In the genomic region with DNA sequence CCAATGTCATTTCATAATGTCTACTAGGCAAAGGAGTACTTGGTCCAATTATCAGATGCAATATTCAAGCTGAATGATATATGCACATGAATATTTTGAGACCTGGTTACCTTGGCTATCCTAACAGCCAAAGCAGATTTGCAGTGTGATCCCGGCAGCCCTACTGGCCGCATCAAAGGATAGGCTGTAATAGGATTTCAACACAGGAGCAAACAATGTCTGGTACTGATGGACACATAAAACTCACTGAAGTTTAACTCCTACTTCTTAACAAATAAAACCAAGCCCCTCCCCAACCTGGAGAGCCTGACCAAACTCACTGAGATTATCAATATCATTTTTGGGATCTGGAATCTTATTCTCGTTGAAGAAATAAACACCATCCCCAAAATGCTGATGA, we compare ENCODE assay signal across 18 cellular contexts.
A peak's percentile ranks its signal among the peaks of the same experiment; 100 is the strongest.
DNase-seq lines count a peak whose midpoint lies in the region; ATAC-seq and TF ChIP-seq lines count a peak whose summit lies in the region.
"Had no signal": no experiment of that assay in that cellular context is flagged by ENCODE, and none has a peak within 500 bp of the region (broad histone marks: within the 10 kb centered on the region; RNA-seq: fewer than 3 reads in every experiment).

No MANE protein-coding gene starts in this region.

- no peak overlapping the region for H3K4me3 ChIP-seq in smooth muscle cell
- H3K4me3 ChIP-seq: GM12878, HAP-1, upper lobe of right lung had no signal

- H3K27me3 Mint-ChIP-seq in activated CD4-positive, alpha-beta memory T cell treated with anti-CD3 and anti-CD28 coated beads for 36 hours = no peaks in the 10 kb centered on the region
- peaks cover 2% of the 10 kb centered on the region for H3K27me3 Mint-ChIP-seq in activated CD4-positive, alpha-beta memory T cell treated with anti-CD3 and anti-CD28 coated beads, Interleukin-2, amount 10 ng/mL, durations not matched to agents 7 days and 5 days
- H3K27me3 Mint-ChIP-seq in central memory CD8-positive, alpha-beta T cell = no peaks in the 10 kb centered on the region
- H3K27me3 Mint-ChIP-seq in activated CD4-positive, alpha-beta T cell treated with anti-CD3 and anti-CD28 coated beads, Interleukin-2, amount 10 ng/mL, durations not matched to agents 24 days and 14 days = peaks cover 10% of the 10 kb centered on the region

- no peak overlapping the region for H2AFZ ChIP-seq in smooth muscle cell (ENCODE audit: low read depth)
- H2AFZ ChIP-seq: parathyroid adenoma had no signal

- no peaks in the 10 kb centered on the region for H3K27me3 ChIP-seq in smooth muscle cell (ENCODE audit: low read depth)
- H3K27me3 ChIP-seq: upper lobe of right lung had no signal

- intact Hi-C loops in activated CD4-positive, alpha-beta memory T cell treated with anti-CD3 and anti-CD28 coated beads for 36 hours (cut with micrococcal nuclease) = no loop called here
- intact Hi-C loops in activated CD4-positive, alpha-beta T cell treated with anti-CD3 and anti-CD28 coated beads, Interleukin-2, amount 10 ng/mL, durations not matched to agents 24 days and 14 days (cut with micrococcal nuclease) = no loop called here

- peaks cover 53% of the 10 kb centered on the region for H3K79me2 ChIP-seq in smooth muscle cell (ENCODE audit: low read depth)
- H3K79me2 ChIP-seq: parathyroid adenoma had no signal

- 74% methylated on average over 3 of the region's 3 CpGs for WGBS in smooth muscle cell (ENCODE audit: low lambda C conversion rate)

- peak overlapping the region; percentile 90 for H3K27ac Mint-ChIP-seq in activated CD4-positive, alpha-beta memory T cell treated with anti-CD3 and anti-CD28 coated beads for 36 hours
- H3K27ac Mint-ChIP-seq in activated CD4-positive, alpha-beta memory T cell treated with anti-CD3 and anti-CD28 coated beads, Interleukin-2, amount 10 ng/mL, durations not matched to agents 7 days and 5 days = no peak overlapping the region
- peak overlapping the region; percentile 86 for H3K27ac Mint-ChIP-seq in central memory CD8-positive, alpha-beta T cell (ENCODE audit: low read depth)
- no peak overlapping the region for H3K27ac Mint-ChIP-seq in activated CD4-positive, alpha-beta T cell treated with anti-CD3 and anti-CD28 coated beads, Interleukin-2, amount 10 ng/mL, durations not matched to agents 24 days and 14 days

- H3K4me3 Mint-ChIP-seq in activated CD4-positive, alpha-beta memory T cell treated with anti-CD3 and anti-CD28 coated beads for 36 hours = no peak overlapping the region
- H3K4me3 Mint-ChIP-seq in activated CD4-positive, alpha-beta memory T cell treated with anti-CD3 and anti-CD28 coated beads, Interleukin-2, amount 10 ng/mL, durations not matched to agents 7 days and 5 days = no peak overlapping the region
- H3K4me3 Mint-ChIP-seq in central memory CD8-positive, alpha-beta T cell = peak overlapping the region; percentile 60
- H3K4me3 Mint-ChIP-seq in activated CD4-positive, alpha-beta T cell treated with anti-CD3 and anti-CD28 coated beads, Interleukin-2, amount 10 ng/mL, durations not matched to agents 24 days and 14 days = no peak overlapping the region

- POLR2A ChIA-PET in activated CD4-positive, alpha-beta memory T cell treated with anti-CD3 and anti-CD28 coated beads for 36 hours (lab: Charles Lee) = interaction anchor here (1.0 to 2.1 kb wide), 4 partner anchors 10 to 129 kb away, joined by 3 to 8 read pairs (median 4); no protein-coding TSS in a partner anchor
- POLR2A ChIA-PET in activated CD4-positive, alpha-beta memory T cell treated with anti-CD3 and anti-CD28 coated beads, Interleukin-2, amount 10 ng/mL, durations not matched to agents 7 days and 5 days (lab: Charles Lee) = interaction anchor here (1.3 to 3.6 kb wide), 3 partner anchors 9 to 14 kb away, joined by 3 to 30 read pairs (median 4); no protein-coding TSS in a partner anchor

- ATAC-seq in central memory CD8-positive, alpha-beta T cell (replicated peaks; ENCODE audit: extremely low read depth, poor library complexity, severe bottlenecking) = no peak
- no peak for ATAC-seq in GM21526 (IDR thresholded peaks at IDR 0.05; ENCODE audit: low FRiP score, unreplicated experiment)
- ATAC-seq: activated T-cell treated with anti-CD3 and anti-CD28 coated beads, Interleukin-2, amount 50 U/mL, for 4 hours; GM12878 had no signal

- H3F3A ChIP-seq in smooth muscle cell (ENCODE audit: low read depth) = no peaks in the 10 kb centered on the region

- no peak for DNase-seq in activated CD4-positive, alpha-beta memory T cell treated with anti-CD3 and anti-CD28 coated beads for 36 hours
- DNase-seq in activated CD4-positive, alpha-beta memory T cell treated with anti-CD3 and anti-CD28 coated beads, Interleukin-2, amount 10 ng/mL, durations not matched to agents 7 days and 5 days = no peak
- DNase-seq in NCI-H82 (lab: John Stamatoyannopoulos, UW) (peak; percentile 66), smooth muscle cell (lab: John Stamatoyannopoulos, UW; ENCODE audit: unreplicated experiment) (no peak), NCI-H345 treated with DMSO at 0.1 percent for 48 hours (lab: John Stamatoyannopoulos, UW; ENCODE audit: unreplicated experiment) (no peak)
- no peak for DNase-seq in central memory CD8-positive, alpha-beta T cell (ENCODE audit: low spot score in 2 of 2)
- DNase-seq in activated CD4-positive, alpha-beta T cell treated with anti-CD3 and anti-CD28 coated beads, Interleukin-2, amount 10 ng/mL, durations not matched to agents 24 days and 14 days = no peak
- DNase-seq: activated CD4-positive, CD25-positive, alpha-beta regulatory T cell treated with anti-CD3 and anti-CD28 coated beads, Interleukin-2, amount 50 U/mL, for 72 hours; activated T-cell treated with anti-CD3 and anti-CD28 coated beads, Interleukin-2, amount 50 U/mL, for 4 hours; aorta; NCI-H187; NCI-H446; SHP77; upper lobe of right lung had no signal

- H3K9ac ChIP-seq in smooth muscle cell (ENCODE audit: low read depth) = no peak overlapping the region
- H3K9ac ChIP-seq: parathyroid adenoma had no signal

- no peak for TF ChIP-seq CTCF in smooth muscle cell (IDR thresholded peaks at IDR 0.05; ENCODE audit: borderline replicate concordance, insufficient read depth, poor library complexity, severe bottlenecking)

- H3K36me3 ChIP-seq in smooth muscle cell (ENCODE audit: low read depth) = no peaks in the 10 kb centered on the region
- H3K36me3 ChIP-seq: HAP-1, upper lobe of right lung had no signal

- H3K9me3 Mint-ChIP-seq in activated CD4-positive, alpha-beta memory T cell treated with anti-CD3 and anti-CD28 coated beads for 36 hours = no peaks in the 10 kb centered on the region
- H3K9me3 Mint-ChIP-seq in activated CD4-positive, alpha-beta memory T cell treated with anti-CD3 and anti-CD28 coated beads, Interleukin-2, amount 10 ng/mL, durations not matched to agents 7 days and 5 days = no peaks in the 10 kb centered on the region
- H3K9me3 Mint-ChIP-seq in central memory CD8-positive, alpha-beta T cell = no peaks in the 10 kb centered on the region
- H3K9me3 Mint-ChIP-seq in activated CD4-positive, alpha-beta T cell treated with anti-CD3 and anti-CD28 coated beads, Interleukin-2, amount 10 ng/mL, durations not matched to agents 24 days and 14 days = no peaks in the 10 kb centered on the region
- H3K9me3 Mint-ChIP-seq: activated T-cell treated with anti-CD3 and anti-CD28 coated beads, Interleukin-2, amount 50 U/mL, for 4 hours had no signal

- peaks cover 93% of the 10 kb centered on the region for H3K4me1 Mint-ChIP-seq in activated CD4-positive, alpha-beta memory T cell treated with anti-CD3 and anti-CD28 coated beads for 36 hours (ENCODE audit: low read depth)
- H3K4me1 Mint-ChIP-seq in activated CD4-positive, alpha-beta memory T cell treated with anti-CD3 and anti-CD28 coated beads, Interleukin-2, amount 10 ng/mL, durations not matched to agents 7 days and 5 days = peaks cover 75% of the 10 kb centered on the region
- peaks cover 82% of the 10 kb centered on the region for H3K4me1 Mint-ChIP-seq in central memory CD8-positive, alpha-beta T cell
- H3K4me1 Mint-ChIP-seq in activated CD4-positive, alpha-beta T cell treated with anti-CD3 and anti-CD28 coated beads, Interleukin-2, amount 10 ng/mL, durations not matched to agents 24 days and 14 days = peaks cover 72% of the 10 kb centered on the region

- peak overlapping the region; percentile 38 for H3K4me2 ChIP-seq in smooth muscle cell

- CTCF ChIA-PET in activated CD4-positive, alpha-beta memory T cell treated with anti-CD3 and anti-CD28 coated beads for 36 hours (lab: Charles Lee) = interaction anchor here (2.2 kb wide), 1 partner anchor 9 kb away, joined by 5 read pairs; no protein-coding TSS in a partner anchor
- CTCF ChIA-PET in activated CD4-positive, alpha-beta memory T cell treated with anti-CD3 and anti-CD28 coated beads, Interleukin-2, amount 10 ng/mL, durations not matched to agents 7 days and 5 days (lab: Charles Lee) = no interaction called here

- peaks cover 23% of the 10 kb centered on the region for H3K4me1 ChIP-seq in smooth muscle cell (ENCODE audit: low read depth)
- H3K4me1 ChIP-seq: HAP-1 had no signal

- H4K20me1 ChIP-seq in smooth muscle cell (ENCODE audit: low read depth) = no peaks in the 10 kb centered on the region

- H3K36me3 Mint-ChIP-seq in activated CD4-positive, alpha-beta memory T cell treated with anti-CD3 and anti-CD28 coated beads for 36 hours = no peaks in the 10 kb centered on the region
- H3K36me3 Mint-ChIP-seq in activated CD4-positive, alpha-beta memory T cell treated with anti-CD3 and anti-CD28 coated beads, Interleukin-2, amount 10 ng/mL, durations not matched to agents 7 days and 5 days (ENCODE audit: low read depth) = no peaks in the 10 kb centered on the region
- peaks cover 2% of the 10 kb centered on the region for H3K36me3 Mint-ChIP-seq in central memory CD8-positive, alpha-beta T cell (ENCODE audit: insufficient read depth)
- no peaks in the 10 kb centered on the region for H3K36me3 Mint-ChIP-seq in activated CD4-positive, alpha-beta T cell treated with anti-CD3 and anti-CD28 coated beads, Interleukin-2, amount 10 ng/mL, durations not matched to agents 24 days and 14 days (ENCODE audit: low read depth)

- H3K27ac ChIP-seq in smooth muscle cell (ENCODE audit: low read depth) = no peak overlapping the region
- H3K27ac ChIP-seq: parathyroid adenoma, upper lobe of right lung had no signal

- no peaks in the 10 kb centered on the region for H3K9me3 ChIP-seq in smooth muscle cell (replicated peaks; ENCODE audit: low read depth)
- H3K9me3 ChIP-seq: HAP-1, upper lobe of right lung had no signal

Comparison
In these comparisons a context has a peak if more than half of its experiments do, and no peak if none do; other contexts are left out.
1. H3K27ac Mint-ChIP-seq: peak in activated CD4-positive, alpha-beta memory T cell treated with anti-CD3 and anti-CD28 coated beads for 36 hours (single experiment) and central memory CD8-positive, alpha-beta T cell (single experiment); none in activated CD4-positive, alpha-beta memory T cell treated with anti-CD3 and anti-CD28 coated beads, Interleukin-2, amount 10 ng/mL, durations not matched to agents 7 days and 5 days (single experiment) and activated CD4-positive, alpha-beta T cell treated with anti-CD3 and anti-CD28 coated beads, Interleukin-2, amount 10 ng/mL, durations not matched to agents 24 days and 14 days (single experiment).